Comparison of ENCODE assay signal across 8 cellular contexts in genomic region chr10:100997364-100998182, GRCh38. TPM values are rescaled to one million over a fixed set of nuclear protein-coding genes. Genes with fewer than 3 reads are reported as not detected.
DNase-seq lines count a peak whose midpoint lies in the region; ATAC-seq and TF ChIP-seq lines count a peak whose summit lies in the region.

No MANE protein-coding gene starts in this region.

- no peaks in the 10 kb centered on the region for H3K36me3 ChIP-seq in neural progenitor cell

- peaks cover 8% of the 10 kb centered on the region for H3K27me3 Mint-ChIP-seq in neural progenitor cell (ENCODE audit: insufficient read depth, low read depth)

- peaks cover 15% of the 10 kb centered on the region for H4K20me1 ChIP-seq in neural progenitor cell (ENCODE audit: low read depth)

- peaks cover 13% of the 10 kb centered on the region for H3K4me1 ChIP-seq in neural progenitor cell

- peak overlapping the region; percentile 95 for H3K27ac Mint-ChIP-seq in neural progenitor cell

- H3K27ac ChIP-seq in neural progenitor cell (peak overlapping the region; percentile 47), substantia nigra (ENCODE audit: low read depth, low read length, poor library complexity, severe bottlenecking) (peak overlapping the region; percentile 100)

- H3K4me3 Mint-ChIP-seq in neural progenitor cell, result peak overlapping the region; percentile 92

- peaks cover 5% of the 10 kb centered on the region for H3K36me3 Mint-ChIP-seq in neural progenitor cell

- H3K9me3 ChIP-seq in neural progenitor cell (ENCODE audit: low read depth), result no peaks in the 10 kb centered on the region

- H3F3A ChIP-seq in neural progenitor cell (ENCODE audit: low read depth), result peaks cover 57% of the 10 kb centered on the region

- H3K4me3 ChIP-seq in foreskin fibroblast (ENCODE audit: low read depth in 1 of 2, low read length in 2 of 2) (peak overlapping the region; percentile 67 to 71), neural progenitor cell (peak overlapping the region; percentile 96)

- DNase-seq in AG08395 (ENCODE audit: low spot score), result peak; percentile 87
- peak in 67 of 76 experiments; percentile 22 to 87 (median 65) for DNase-seq in HUDEP-2 (lab: John Stamatoyannopoulos, UW; ENCODE audit: unreplicated experiment in 76 of 76)
- peak; percentile 67 for DNase-seq in RPMI7951 (ENCODE audit: low read depth)
- DNase-seq in activated gamma-delta T cell (lab: John Stamatoyannopoulos, UW), result peak; percentile 53
- peak; percentile 70 to 93 for DNase-seq in foreskin fibroblast
- peak; percentile 92 for DNase-seq in neural progenitor cell (ENCODE audit: low spot score)
- DNase-seq in substantia nigra (lab: John Stamatoyannopoulos, UW), result peak in 44 of 49 donors; percentile 41 to 94 (median 74)

- H3K9me3 Mint-ChIP-seq in neural progenitor cell, result no peaks in the 10 kb centered on the region

- H3K4me2 ChIP-seq in neural progenitor cell, result peak overlapping the region; percentile 85

- H3K27me3 ChIP-seq in neural progenitor cell, result no peaks in the 10 kb centered on the region

- peak; percentile 31 for ATAC-seq in GM18505 (IDR thresholded peaks at IDR 0.05; ENCODE audit: unreplicated experiment)

- H3K4me1 Mint-ChIP-seq in neural progenitor cell, result peaks cover 16% of the 10 kb centered on the region

- no peak overlapping the region for H3K9ac ChIP-seq in neural progenitor cell

- peak; percentile 52 for TF ChIP-seq POLR2A in GM18505 (IDR thresholded peaks at IDR 0.05; ENCODE audit: borderline replicate concordance, extremely low read depth, insufficient read depth, insufficient read length)

- peak overlapping the region; percentile 96 for H2AFZ ChIP-seq in neural progenitor cell (replicated peaks)

- peaks cover 34% of the 10 kb centered on the region for H3K79me2 ChIP-seq in neural progenitor cell (ENCODE audit: low read depth)

- peak; percentile 94 for TF ChIP-seq CTCF in foreskin fibroblast (IDR thresholded peaks at IDR 0.05; ENCODE audit: low read depth, low read length)
- peak; percentile 82 for TF ChIP-seq CTCF in neural progenitor cell (IDR thresholded peaks at IDR 0.05)

RNA-seq across cellular contexts. Expression of gene LZTS2, which starts 2.0 kb away (rescaled TPM):
- total RNA-seq in RPMI7951 (2014; rRNA removed; shearing (Covaris generic)), result 20.3 and 29.7 TPM in 2 replicates
- total RNA-seq in neural progenitor cell (ENCODE audit: low replicate concordance), result 34.7 and 111 TPM in 2 replicates

RNA-seq across cellular contexts. Expression of gene TWNK, which starts 10.2 kb away (rescaled TPM):
- 6.4 and 7.8 TPM in 2 replicates for total RNA-seq in RPMI7951 (2014; rRNA removed; shearing (Covaris generic))
- total RNA-seq in neural progenitor cell (ENCODE audit: low replicate concordance), result 6.4 and 7.1 TPM in 2 replicates

RNA-seq across cellular contexts. Expression of gene MRPL43, which starts 10.3 kb away (rescaled TPM):
- 79.8 and 86.3 TPM in 2 replicates for total RNA-seq in RPMI7951 (2014; rRNA removed; shearing (Covaris generic))
- total RNA-seq in neural progenitor cell (ENCODE audit: low replicate concordance), result 24.5 and 55.8 TPM in 2 replicates

RNA-seq across cellular contexts. Expression of gene SEMA4G, which starts 28.3 kb away (rescaled TPM):
- 0.49 and 0.84 TPM in 2 replicates for total RNA-seq in RPMI7951 (2014; rRNA removed; shearing (Covaris generic))
- total RNA-seq in neural progenitor cell (ENCODE audit: low replicate concordance), result 2.3 and 5.4 TPM in 2 replicates

RNA-seq across cellular contexts. Expression of gene PDZD7, which starts 33.4 kb away (rescaled TPM):
- total RNA-seq in RPMI7951 (2014; rRNA removed; shearing (Covaris generic)), result 2.0 and 2.8 TPM in 2 replicates
- total RNA-seq in neural progenitor cell (ENCODE audit: low replicate concordance), result 0.25 TPM in 1 of 2 replicates, not detected in the other

Comparison
In these comparisons a context has a peak if more than half of its experiments do, and no peak if none do; other contexts are left out.
1. Peak in every context shown above with its lines: DNase-seq, ATAC-seq, H3K4me3 ChIP-seq and H3K27ac ChIP-seq.